4 cellular contexts compared by ENCODE assay signal in genomic region chr3:32965617-32966213, GRCh38. TPM values are rescaled to one million over a fixed set of nuclear protein-coding genes. Genes with fewer than 3 reads are reported as not detected.
"Had no signal": no experiment of that assay in that cellular context is flagged by ENCODE, and none has a peak within 500 bp of the region (broad histone marks: within the 10 kb centered on the region; RNA-seq: fewer than 3 reads in every experiment).

No MANE protein-coding gene starts in this region.

RNA-seq across cellular contexts. Expression of gene CCR4, which starts 14.3 kb away (rescaled TPM):
- total RNA-seq: M059J, Peyer's patch, SJSA1 had no signal
- polyA plus RNA-seq: SK-N-SH had no signal
